Comparison of ENCODE assay signal across 10 cellular contexts in genomic region chr7:44067064-44067951, GRCh38. TPM values are rescaled to one million over a fixed set of nuclear protein-coding genes. Genes with fewer than 3 reads are reported as not detected.
DNase-seq lines count a peak whose midpoint lies in the region; ATAC-seq, FAIRE-seq and TF ChIP-seq lines count a peak whose summit lies in the region.
"Had no signal": no experiment of that assay in that cellular context is flagged by ENCODE, and none has a peak within 500 bp of the region (broad histone marks: within the 10 kb centered on the region; RNA-seq: fewer than 3 reads in every experiment).

No MANE protein-coding gene starts in this region.

- H3K4me3 ChIP-seq in neural progenitor cell = no peak overlapping the region
- H3K4me3 ChIP-seq in lower leg skin (ENCODE audit: low read depth, poor library complexity, severe bottlenecking) = no peak overlapping the region
- no peak overlapping the region for H3K4me3 ChIP-seq in coronary artery

- H3K27me3 Mint-ChIP-seq in Calu3 (ENCODE audit: unreplicated experiment) (no peaks in the 10 kb centered on the region), neural progenitor cell (ENCODE audit: insufficient read depth, low read depth) (peaks cover 19% of the 10 kb centered on the region)
- H3K27me3 Mint-ChIP-seq in activated T-helper 17 cell treated with anti-CD3 and anti-CD28 coated beads, Interleukin-2, amount 50 U/mL, for 72 hours = no peaks in the 10 kb centered on the region

- no peak overlapping the region for H3K27ac ChIP-seq in neural progenitor cell
- no peak overlapping the region for H3K27ac ChIP-seq in coronary artery
- H3K27ac ChIP-seq: epithelial cell of prostate had no signal

- no peak for TF ChIP-seq CTCF in Calu3 (IDR thresholded peaks at IDR 0.05; ENCODE audit: unreplicated experiment)
- no peak for TF ChIP-seq CTCF in neural progenitor cell (IDR thresholded peaks at IDR 0.05)
- TF ChIP-seq CTCF in lower leg skin (IDR thresholded peaks at IDR 0.05) = no peak
- TF ChIP-seq CTCF in coronary artery (IDR thresholded peaks at IDR 0.05) = no peak

- H3K4me1 Mint-ChIP-seq in Calu3 (ENCODE audit: low read depth, unreplicated experiment) (peaks cover 37% of the 10 kb centered on the region), neural progenitor cell (peaks cover 21% of the 10 kb centered on the region)
- H3K4me1 Mint-ChIP-seq in activated T-helper 17 cell treated with anti-CD3 and anti-CD28 coated beads, Interleukin-2, amount 50 U/mL, for 72 hours = peaks cover 15% of the 10 kb centered on the region

- H3K4me1 ChIP-seq in neural progenitor cell = peaks cover 31% of the 10 kb centered on the region

- H4K20me1 ChIP-seq in neural progenitor cell (ENCODE audit: low read depth) = peaks cover 15% of the 10 kb centered on the region

- no peak for ATAC-seq in activated T-helper 17 cell treated with anti-CD3 and anti-CD28 coated beads, Interleukin-2, amount 50 U/mL, for 72 hours (replicated peaks)

- H3K9ac ChIP-seq in neural progenitor cell = no peak overlapping the region

- H3K79me2 ChIP-seq in neural progenitor cell (ENCODE audit: low read depth) = no peaks in the 10 kb centered on the region

- peaks cover 9% of the 10 kb centered on the region for H3K27me3 ChIP-seq in neural progenitor cell

- H3K27ac Mint-ChIP-seq in Calu3 (ENCODE audit: unreplicated experiment) (peak overlapping the region; percentile 55), neural progenitor cell (no peak overlapping the region)
- H3K27ac Mint-ChIP-seq in activated T-helper 17 cell treated with anti-CD3 and anti-CD28 coated beads, Interleukin-2, amount 50 U/mL, for 72 hours = peak overlapping the region; percentile 73

- no peak for DNase-seq in Calu3
- no peak for DNase-seq in GM12892 (ENCODE audit: insufficient read length)
- DNase-seq in neural progenitor cell (ENCODE audit: low spot score) = no peak
- DNase-seq in NCI-H2196 treated with DMSO at 0.1 percent for 48 hours (lab: John Stamatoyannopoulos, UW; ENCODE audit: unreplicated experiment) = no peak
- DNase-seq in lower leg skin (ENCODE audit: low spot score in 2 of 2) = no peak
- no peak for DNase-seq in coronary artery (ENCODE audit: low spot score)
- DNase-seq: activated CD4-positive, alpha-beta T cell treated with anti-CD3 and anti-CD28 coated beads, Interleukin-2, amount 50 U/mL, for 1 hour; stimulated activated CD4-positive, alpha-beta T cell treated with anti-CD3 and anti-CD28 coated beads, Interleukin-2, amount 100 ng/mL, for 48 hours had no signal

- 83 to 87% methylated on average over 11 of the region's 11 CpGs for WGBS in lower leg skin, 2 donors

- CTCF ChIA-PET in Calu3 (lab: Charles Lee) = no interaction called here

- no peak overlapping the region for H3K4me2 ChIP-seq in neural progenitor cell

- H3F3A ChIP-seq in neural progenitor cell (ENCODE audit: low read depth) = peaks cover 31% of the 10 kb centered on the region

- FAIRE-seq in GM12892 (lab: Jason Lieb, UNC) = no peak

- TF ChIP-seq POLR2A in GM12892 (IDR thresholded peaks at IDR 0.05; ENCODE audit: low read depth, low read length) = peak; percentile 23; the same call in 1 of the 2 replicates
- no peak for TF ChIP-seq POLR2A in lower leg skin (IDR thresholded peaks at IDR 0.05)

- H3K9me3 Mint-ChIP-seq in Calu3 (ENCODE audit: low read depth, unreplicated experiment) = no peaks in the 10 kb centered on the region
- no peaks in the 10 kb centered on the region for H3K9me3 Mint-ChIP-seq in activated T-helper 17 cell treated with anti-CD3 and anti-CD28 coated beads, Interleukin-2, amount 50 U/mL, for 72 hours
- no peaks in the 10 kb centered on the region for H3K9me3 Mint-ChIP-seq in neural progenitor cell

- H3K36me3 ChIP-seq in neural progenitor cell = no peaks in the 10 kb centered on the region

- H3K36me3 Mint-ChIP-seq in Calu3 (ENCODE audit: insufficient read depth, unreplicated experiment) (peaks cover 78% of the 10 kb centered on the region), neural progenitor cell (no peaks in the 10 kb centered on the region)
- H3K36me3 Mint-ChIP-seq in activated T-helper 17 cell treated with anti-CD3 and anti-CD28 coated beads, Interleukin-2, amount 50 U/mL, for 72 hours (ENCODE audit: low read depth) = peaks cover 6% of the 10 kb centered on the region

- H3K9me3 ChIP-seq in neural progenitor cell (ENCODE audit: low read depth) = no peaks in the 10 kb centered on the region

- intact Hi-C loops in Calu3 (cut with micrococcal nuclease; ENCODE audit: unreplicated experiment) (no loop called here), lower leg skin (cut with DNase I; ENCODE audit: low total_unique reads) (no loop called here)

- H3K4me3 Mint-ChIP-seq in Calu3 (ENCODE audit: low read depth, unreplicated experiment) (peak overlapping the region; percentile 1), neural progenitor cell (peak overlapping the region; percentile 29)
- H3K4me3 Mint-ChIP-seq in activated T-helper 17 cell treated with anti-CD3 and anti-CD28 coated beads, Interleukin-2, amount 50 U/mL, for 72 hours = no peak overlapping the region

- H2AFZ ChIP-seq in neural progenitor cell (replicated peaks) = no peak overlapping the region

- BruUV-seq in Calu3 (replicated peaks; lab: Mats Ljungman, UMichigan) = no TSS peak

RNA-seq across cellular contexts. Expression of gene PGAM2, which starts 1.9 kb away (rescaled TPM):
- total RNA-seq in Calu3 (2022) (0.87 TPM in 1 of 2 replicates, not detected in the other), neural progenitor cell (ENCODE audit: low replicate concordance) (11.2 and 11.3 TPM in 2 replicates), lower leg skin (1 to 10 TPM in 3 of 4 donors, under 1 TPM in 1; 0.75 to 7.9 (median 3.6) TPM)
- not detected for polyA plus RNA-seq in GM12892 (2012; ENCODE audit: missing spikeins)
- total RNA-seq in activated T-helper 17 cell treated with anti-CD3 and anti-CD28 coated beads, Interleukin-2, amount 50 U/mL, for 72 hours = 1 to 10 TPM in 1 of 2 donors, not detected in 1; 2.4 TPM

RNA-seq across cellular contexts. Expression of gene POLM, which starts 15.0 kb away (rescaled TPM):
- total RNA-seq in Calu3 (2022) (44.2 and 57.9 TPM in 2 replicates), neural progenitor cell (ENCODE audit: low replicate concordance) (5.9 and 16.4 TPM in 2 replicates), lower leg skin (100 to 1,000 TPM in 1 of 4 donors, 10 to 100 TPM in 3; 31.0 to 110 (median 43.6) TPM)
- polyA plus RNA-seq in GM12892 (2012; ENCODE audit: missing spikeins) = 14.6 TPM
- total RNA-seq in activated T-helper 17 cell treated with anti-CD3 and anti-CD28 coated beads, Interleukin-2, amount 50 U/mL, for 72 hours = 10 to 100 TPM; 27.8 to 33.9 TPM

RNA-seq across cellular contexts. Expression of gene DBNL, which starts 22.8 kb away (rescaled TPM):
- total RNA-seq in Calu3 (2022) (164 and 180 TPM in 2 replicates), neural progenitor cell (ENCODE audit: low replicate concordance) (31.4 and 59.5 TPM in 2 replicates), lower leg skin (100 to 1,000 TPM in 3 of 4 donors, 10 to 100 TPM in 1; 81.3 to 122 (median 106) TPM)
- polyA plus RNA-seq in GM12892 (2012; ENCODE audit: missing spikeins) = 75.1 TPM
- total RNA-seq in activated T-helper 17 cell treated with anti-CD3 and anti-CD28 coated beads, Interleukin-2, amount 50 U/mL, for 72 hours = 100 to 1,000 TPM in 1 of 2 donors, 10 to 100 TPM in 1; 93.8 to 137 TPM

RNA-seq across cellular contexts. Expression of gene AEBP1, which starts 36.8 kb away (rescaled TPM):
- total RNA-seq in Calu3 (2022) (not detected in 2 replicates), neural progenitor cell (ENCODE audit: low replicate concordance) (4.5 and 16.7 TPM in 2 replicates), lower leg skin (100 to 1,000 TPM in 1 of 4 donors, 10 to 100 TPM in 3; 52.6 to 134 (median 54.6) TPM)
- 0.11 TPM for polyA plus RNA-seq in GM12892 (2012; ENCODE audit: missing spikeins)
- 1 to 10 TPM; 1.2 to 5.3 TPM for total RNA-seq in activated T-helper 17 cell treated with anti-CD3 and anti-CD28 coated beads, Interleukin-2, amount 50 U/mL, for 72 hours

RNA-seq across cellular contexts. Expression of gene POLD2, which starts 56.0 kb away (rescaled TPM):
- 237 and 246 TPM in 2 replicates for total RNA-seq in Calu3 (2022)
- polyA plus RNA-seq in GM12892 (2012; ENCODE audit: missing spikeins) = 112 TPM
- 100 to 1,000 TPM; 114 to 181 TPM for total RNA-seq in activated T-helper 17 cell treated with anti-CD3 and anti-CD28 coated beads, Interleukin-2, amount 50 U/mL, for 72 hours
- total RNA-seq in neural progenitor cell (ENCODE audit: low replicate concordance) = 126 and 232 TPM in 2 replicates
- total RNA-seq in lower leg skin = 10 to 100 TPM; 50.8 to 69.0 (median 58.7) TPM
